ENCODE assay signal across 16 cellular contexts in genomic region chr2:221981918-221982317, GRCh38.
"Had no signal": no experiment of that assay in that cellular context is flagged by ENCODE, and none has a peak within 500 bp of the region (broad histone marks: within the 10 kb centered on the region; RNA-seq: fewer than 3 reads in every experiment).

No MANE protein-coding gene starts in this region.

- ATAC-seq: activated naive CD4-positive, alpha-beta T cell treated with anti-CD3 and anti-CD28 coated beads, Interleukin-2, amount 50 U/mL, for 72 hours; left ventricle myocardium superior; mucosa of descending colon; naive thymus-derived CD8-positive, alpha-beta T cell; stimulated activated naive CD8-positive, alpha-beta T cell treated with anti-CD3 and anti-CD28 coated beads, Interleukin-15, Interleukin-2, amounts not matched to agents 100 U/mL and 50 U/mL, for 24 hours had no signal

- H3K27ac Mint-ChIP-seq: activated naive CD4-positive, alpha-beta T cell treated with anti-CD3 and anti-CD28 coated beads, Interleukin-2, amount 50 U/mL, for 72 hours; naive thymus-derived CD8-positive, alpha-beta T cell had no signal

- H3K4me3 ChIP-seq: adrenal gland, esophagus muscularis mucosa, mucosa of descending colon, suprapubic skin, transverse colon had no signal

- H3K4me1 ChIP-seq: adrenal gland, esophagus muscularis mucosa, suprapubic skin, transverse colon had no signal

- H3K27ac ChIP-seq: adrenal gland, esophagus muscularis mucosa, suprapubic skin, transverse colon, WERI-Rb-1 had no signal

- H3K36me3 Mint-ChIP-seq: activated naive CD4-positive, alpha-beta T cell treated with anti-CD3 and anti-CD28 coated beads, Interleukin-2, amount 50 U/mL, for 72 hours had no signal

- DNase-seq: activated CD4-positive, alpha-beta T cell treated with anti-CD3 and anti-CD28 coated beads, Interleukin-2, amount 50 U/mL, for 4 hours; activated gamma-delta T cell; adrenal gland; effector CD8-positive, alpha-beta T cell; left ventricle myocardium superior; mesenchymal stem cell; mucosa of descending colon; naive thymus-derived CD8-positive, alpha-beta T cell; retina; stimulated activated naive CD8-positive, alpha-beta T cell treated with anti-CD3 and anti-CD28 coated beads, Interleukin-15, Interleukin-2, amounts not matched to agents 100 U/mL and 50 U/mL, for 24 hours; T-helper 2 cell; transverse colon; WERI-Rb-1 had no signal

- H3K4me1 Mint-ChIP-seq: naive thymus-derived CD8-positive, alpha-beta T cell had no signal

- H3K27me3 ChIP-seq: adrenal gland, esophagus muscularis mucosa, suprapubic skin, transverse colon had no signal

- H3K9me3 ChIP-seq: adrenal gland, esophagus muscularis mucosa, mucosa of descending colon, suprapubic skin, transverse colon had no signal

- H3K36me3 ChIP-seq: adrenal gland, esophagus muscularis mucosa, suprapubic skin, transverse colon, WERI-Rb-1 had no signal

- H3K4me3 Mint-ChIP-seq: naive thymus-derived CD8-positive, alpha-beta T cell had no signal
